Comparison of ENCODE assay signal across 9 cellular contexts in the genomic region with DNA sequence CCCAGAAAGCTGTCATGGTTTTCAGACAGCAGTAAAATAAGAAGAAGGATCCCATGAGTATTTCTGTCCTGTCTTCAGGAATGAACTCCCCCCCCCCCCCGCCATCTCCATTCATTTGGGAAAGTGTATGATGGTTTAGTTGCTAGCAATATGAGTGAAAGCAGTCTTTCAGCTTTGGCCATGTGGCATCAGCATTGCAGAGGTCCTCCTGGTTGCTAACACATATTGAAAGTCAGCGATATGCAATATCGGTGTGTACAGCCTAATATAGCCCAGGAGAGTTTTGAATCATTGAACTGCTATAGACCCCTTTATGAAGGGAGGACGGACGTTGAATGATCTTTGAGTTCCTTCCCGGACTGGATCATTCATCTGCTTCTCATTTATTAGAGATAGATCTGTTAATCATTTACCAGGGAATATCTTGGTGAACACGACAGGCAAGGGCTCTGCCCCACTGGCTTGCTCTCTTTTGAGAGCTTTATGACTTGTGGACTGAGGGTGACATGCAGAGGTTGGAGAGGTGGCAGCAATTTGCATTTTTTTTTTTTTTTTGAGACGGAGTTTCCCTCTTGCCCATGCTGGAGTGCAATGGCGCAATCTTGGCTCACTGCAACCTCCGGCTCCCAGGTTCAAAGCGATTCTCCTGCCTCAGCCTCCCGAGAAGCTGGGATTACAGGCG. TPM values are rescaled to one million over a fixed set of nuclear protein-coding genes. Genes with fewer than 3 reads are reported as not detected.
DNase-seq lines count a peak whose midpoint lies in the region; ATAC-seq and TF ChIP-seq lines count a peak whose summit lies in the region.
"Had no signal": no experiment of that assay in that cellular context is flagged by ENCODE, and none has a peak within 500 bp of the region (broad histone marks: within the 10 kb centered on the region; RNA-seq: fewer than 3 reads in every experiment).

No MANE protein-coding gene starts in this region.

- no peak for TF ChIP-seq CTCF in Panc1 (IDR thresholded peaks at IDR 0.05)
- TF ChIP-seq CTCF in esophagus muscularis mucosa (IDR thresholded peaks at IDR 0.05): no peak
- TF ChIP-seq CTCF in GM10248 (IDR thresholded peaks at IDR 0.05; ENCODE audit: control extremely low read depth, extremely low read depth, low read depth, missing control alignments): no peak

- H3K4me3 ChIP-seq in GM08714 (ENCODE audit: low read length) (peak overlapping the region; percentile 89), Panc1 (ENCODE audit: low read depth in 2 of 2, low read length in 2 of 2) (peak overlapping the region; percentile 78 to 90), esophagus muscularis mucosa (peak overlapping the region; percentile 76 to 100 (median 94)), rectal smooth muscle tissue (ENCODE audit: low read length) (peak overlapping the region; percentile 95)

- H3K27ac ChIP-seq in Panc1 (ENCODE audit: low read length) (peak overlapping the region; percentile 95), esophagus muscularis mucosa (replicated peaks in 1 of 4) (no peak overlapping the region), rectal smooth muscle tissue (ENCODE audit: low read depth, low read length) (no peak overlapping the region)

- intact Hi-C loops in Panc1 (cut with micrococcal nuclease; ENCODE audit: unreplicated experiment): no loop called here
- intact Hi-C loops in esophagus muscularis mucosa (cut with DNase I): no loop called here

- CTCF ChIA-PET in Panc1 (lab: Charles Lee): no interaction called here
- CTCF ChIA-PET in GM10248 (lab: Yijun Ruan, JAX): interaction anchor here (1.2 kb wide), 1 partner anchor 13 kb away, joined by 3 read pairs; no protein-coding TSS in a partner anchor

- WGBS in esophagus muscularis mucosa: 92% methylated on average over 13 of the region's 13 CpGs

- H3K36me3 ChIP-seq in Panc1 (ENCODE audit: control insufficient read depth, insufficient read depth, low read length) (peaks cover 6% of the 10 kb centered on the region; the same call in 1 of the 2 replicates), esophagus muscularis mucosa (peaks cover 5 to 19% (median 14%) of the 10 kb centered on the region in 4 donors), rectal smooth muscle tissue (ENCODE audit: control insufficient read depth, insufficient read depth, low read length) (peaks cover 3% of the 10 kb centered on the region)

- no peak for TF ChIP-seq EP300 in esophagus muscularis mucosa (IDR thresholded peaks at IDR 0.05)

- no peak for DNase-seq in Panc1 (ENCODE audit: low read depth, low spot score)
- no peak for DNase-seq in esophagus muscularis mucosa (ENCODE audit: extremely low spot score)
- DNase-seq in dermis blood vessel endothelial cell: no peak
- DNase-seq in GM10248 (ENCODE audit: extremely low spot score): no peak
- DNase-seq in epidermal melanocyte (ENCODE audit: insufficient read length, low spot score): no peak
- DNase-seq: NCI-H1694 treated with DMSO at 0.1 percent for 48 hours had no signal

- H3K9ac ChIP-seq in rectal smooth muscle tissue (ENCODE audit: low read length): no peak overlapping the region

- TSS peak; percentile 87 for BruUV-seq in Panc1 (replicated peaks; lab: Mats Ljungman, UMichigan)

- H3K4me1 ChIP-seq in Panc1 (ENCODE audit: control insufficient read depth, insufficient read depth, low read length) (peaks cover 9% of the 10 kb centered on the region), esophagus muscularis mucosa (peaks cover 28 to 52% (median 34%) of the 10 kb centered on the region in 4 donors), rectal smooth muscle tissue (ENCODE audit: control insufficient read depth, insufficient read depth, low read length) (peaks cover 17% of the 10 kb centered on the region)

- POLR2A ChIA-PET in Panc1 (lab: Charles Lee) (no interaction called here), GM10248 (lab: Yijun Ruan, JAX) (interaction anchor here (0.7 to 1.0 kb wide), 2 partner anchors 20 to 32 kb away, joined by 3 read pairs; no protein-coding TSS in a partner anchor)

- H3K9me3 ChIP-seq in Panc1 (ENCODE audit: control insufficient read depth, insufficient read depth, low read depth, low read length) (no peaks in the 10 kb centered on the region), esophagus muscularis mucosa (no peaks in the 10 kb centered on the region)

- ATAC-seq in Panc1 (no peak), GM18519 (IDR thresholded peaks at IDR 0.05; ENCODE audit: low FRiP score, unreplicated experiment) (no peak)

- H3K27me3 ChIP-seq in Panc1 (ENCODE audit: control insufficient read depth, insufficient read depth, low read length) (no peaks in the 10 kb centered on the region), esophagus muscularis mucosa (no peaks in the 10 kb centered on the region), rectal smooth muscle tissue (ENCODE audit: control insufficient read depth, insufficient read depth, low read length) (no peaks in the 10 kb centered on the region)

- no peak for TF ChIP-seq POLR2A in esophagus muscularis mucosa (IDR thresholded peaks at IDR 0.05; ENCODE audit: low read depth)

- in situ Hi-C loops in Panc1 (cut with HindIII; ENCODE audit: low pct_unique_long_range_greater_than_20kb, low sequenced_read_pairs): no loop called here

RNA-seq across cellular contexts. Expression of a gene that starts 25.2 kb away (rescaled TPM):
- total RNA-seq in Panc1 (2021; ENCODE audit: unreplicated experiment): 64.6 TPM
- polyA plus RNA-seq in Panc1 (2012; ENCODE audit: insufficient read length): 70.1 TPM
- 100 to 1,000 TPM in 2 of 4 donors, 10 to 100 TPM in 2; 86.8 to 112 (median 99.4) TPM for total RNA-seq in esophagus muscularis mucosa
- total RNA-seq in dermis blood vessel endothelial cell: 120 and 125 TPM in 2 replicates

RNA-seq across cellular contexts. Expression of a gene that starts 45.5 kb away (rescaled TPM):
- 32.3 TPM for total RNA-seq in Panc1 (2021; ENCODE audit: unreplicated experiment)
- polyA plus RNA-seq in Panc1 (2012; ENCODE audit: insufficient read length): 48.9 TPM
- total RNA-seq in esophagus muscularis mucosa: 10 to 100 TPM in 1 of 4 donors, 1 to 10 TPM in 3; 2.1 to 14.3 (median 5.1) TPM
- total RNA-seq in dermis blood vessel endothelial cell: 10.4 and 29.8 TPM in 2 replicates

RNA-seq across cellular contexts. Expression of a gene that starts 50.7 kb away (rescaled TPM):
- total RNA-seq in Panc1 (2021; ENCODE audit: unreplicated experiment) (205 TPM), esophagus muscularis mucosa (10 to 100 TPM in 3 of 4 donors, 1 to 10 TPM in 1; 2.5 to 19.5 (median 12.9) TPM), dermis blood vessel endothelial cell (102 and 167 TPM in 2 replicates)
- polyA plus RNA-seq in Panc1 (2012; ENCODE audit: insufficient read length): 463 TPM

RNA-seq across cellular contexts. Expression of a gene that starts 55.1 kb away (rescaled TPM):
- total RNA-seq in Panc1 (2021; ENCODE audit: unreplicated experiment) (8.7 TPM), esophagus muscularis mucosa (1 to 10 TPM; 2.0 to 5.0 (median 2.9) TPM), dermis blood vessel endothelial cell (2.3 and 2.6 TPM in 2 replicates)
- 12.0 TPM for polyA plus RNA-seq in Panc1 (2012; ENCODE audit: insufficient read length)
